In the genomic region with DNA sequence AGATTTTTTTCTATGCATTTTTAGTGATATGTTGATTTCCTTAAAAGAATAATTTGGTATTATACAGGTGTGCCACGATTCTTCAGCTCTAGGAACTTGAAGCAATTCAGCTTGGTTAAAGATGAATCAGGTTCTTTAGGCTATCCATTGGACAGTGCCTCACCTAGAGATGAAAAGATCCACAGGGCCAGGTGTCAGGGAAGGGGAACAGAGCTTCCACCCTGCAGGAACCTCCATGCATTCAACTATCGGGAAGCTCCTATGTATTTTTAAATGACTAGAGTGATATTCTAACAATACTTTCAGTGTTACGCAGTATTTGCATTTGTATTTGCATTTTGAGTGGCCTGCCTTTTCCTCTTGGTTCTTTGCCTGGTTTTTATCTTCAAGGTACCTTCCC, we compare ENCODE assay signal across 1 cellular context.
TF ChIP-seq lines count a peak whose summit lies in the region.

No MANE protein-coding gene starts in this region.

TF ChIP-seq in A549, 52 proteins besides CTCF, POLR2A, EP300 and RAD21:
- TF ChIP-seq E2F6 (IDR thresholded peaks at IDR 0.05; ENCODE audit: borderline replicate concordance, low read depth) (no peak), MAZ (IDR thresholded peaks at IDR 0.05; ENCODE audit: borderline replicate concordance, low read depth, low read length) (no peak), CEBPB (IDR thresholded peaks at IDR 0.05) (no peak), KDM5A (IDR thresholded peaks at IDR 0.05) (no peak), GATA3 (IDR thresholded peaks at IDR 0.05; ENCODE audit: borderline replicate concordance) (no peak), HOXB13 (CRISPR knock-in tag; IDR thresholded peaks at IDR 0.05; ENCODE audit: low read depth) (no peak), HMGXB4 (CRISPR knock-in tag; IDR thresholded peaks at IDR 0.05; ENCODE audit: borderline replicate concordance) (no peak), TFCP2L1 (CRISPR knock-in tag; IDR thresholded peaks at IDR 0.05) (no peak), ZC3H11A (IDR thresholded peaks at IDR 0.05) (no peak), FOXS1 (CRISPR knock-in tag; IDR thresholded peaks at IDR 0.05) (no peak), FOSL2 (IDR thresholded peaks at IDR 0.05) (no peak), FOSL2 (CRISPR knock-in tag; IDR thresholded peaks at IDR 0.05) (no peak), ZSCAN20 (CRISPR knock-in tag; IDR thresholded peaks at IDR 0.05) (no peak)
- TF ChIP-seq, protein P1, sequence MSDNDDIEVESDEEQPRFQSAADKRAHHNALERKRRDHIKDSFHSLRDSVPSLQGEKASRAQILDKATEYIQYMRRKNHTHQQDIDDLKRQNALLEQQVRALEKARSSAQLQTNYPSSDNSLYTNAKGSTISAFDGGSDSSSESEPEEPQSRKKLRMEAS (IDR thresholded peaks at IDR 0.05), result no peak
